In genomic region chr6:4018194-4019111, GRCh38 we compare ENCODE assay signal across 8 cellular contexts.
A peak's percentile ranks its signal among the peaks of the same experiment; 100 is the strongest.
DNase-seq lines count a peak whose midpoint lies in the region; ATAC-seq and TF ChIP-seq lines count a peak whose summit lies in the region.

No MANE protein-coding gene starts in this region.

- H3K27ac ChIP-seq in 22Rv1 (peak overlapping the region; percentile 99), hepatocyte (peak overlapping the region; percentile 98)

- H3K4me1 ChIP-seq in hepatocyte (ENCODE audit: insufficient read depth) = peaks cover 31% of the 10 kb centered on the region

- WGBS in hepatocyte (ENCODE audit: low lambda C conversion rate, missing lambda C conversion rate) = under 1% methylated on average over 69 of the region's 69 CpGs

- ATAC-seq in GM18511 (IDR thresholded peaks at IDR 0.05; ENCODE audit: unreplicated experiment) (peak; percentile 66), HG03025 (IDR thresholded peaks at IDR 0.05; ENCODE audit: low FRiP score, unreplicated experiment) (peak; percentile 58)

- H2AFZ ChIP-seq in hepatocyte = peak overlapping the region; percentile 67

- DNase-seq in NCI-H2029 (lab: John Stamatoyannopoulos, UW) = peak; percentile 99
- peak; percentile 90 for DNase-seq in T-helper 9 cell
- peak; percentile 86 for DNase-seq in astrocyte of the cerebellum (ENCODE audit: low read depth)
- DNase-seq in hepatocyte (ENCODE audit: low spot score) = peak; percentile 99
- DNase-seq in renal cortical epithelial cell (ENCODE audit: low read depth) = peak; percentile 86

- H3K79me2 ChIP-seq in hepatocyte = peaks cover 76% of the 10 kb centered on the region

- peak overlapping the region; percentile 83 for H3K4me2 ChIP-seq in hepatocyte

- in situ Hi-C loops in astrocyte of the cerebellum (cut with HindIII; ENCODE audit: low sequenced_read_pairs) = no loop called here

- H3K9me2 ChIP-seq in hepatocyte (replicated peaks; ENCODE audit: insufficient read depth) = no peaks in the 10 kb centered on the region

- H3K36me3 ChIP-seq in hepatocyte (replicated peaks; ENCODE audit: insufficient read depth, low read depth) = no peaks in the 10 kb centered on the region

- no peaks in the 10 kb centered on the region for H3K9me3 ChIP-seq in hepatocyte (ENCODE audit: low read depth)

- peak overlapping the region; percentile 69 for H3K4me3 ChIP-seq in astrocyte of the cerebellum (ENCODE audit: low read depth, low read length)
- peak overlapping the region; percentile 70 for H3K4me3 ChIP-seq in hepatocyte

- H3K27me3 ChIP-seq in hepatocyte = no peaks in the 10 kb centered on the region

- TF ChIP-seq CTCF in 22Rv1 (IDR thresholded peaks at IDR 0.05) = peak; percentile 56
- TF ChIP-seq CTCF in astrocyte of the cerebellum (IDR thresholded peaks at IDR 0.05; ENCODE audit: low read depth, low read length, missing control alignments) = peak; percentile 55
- TF ChIP-seq CTCF in hepatocyte (IDR thresholded peaks at IDR 0.05; ENCODE audit: poor library complexity) = peak; percentile 37

- H4K20me1 ChIP-seq in hepatocyte (ENCODE audit: insufficient read depth, poor library complexity, severe bottlenecking) = peaks cover 16% of the 10 kb centered on the region

Comparison
In these comparisons a context has a peak if more than half of its experiments do, and no peak if none do; other contexts are left out.
1. Peak in every context shown above with its lines: DNase-seq, ATAC-seq, H3K4me3 ChIP-seq and H3K27ac ChIP-seq.